ENCODE assay signal across 28 cellular contexts in the genomic region with DNA sequence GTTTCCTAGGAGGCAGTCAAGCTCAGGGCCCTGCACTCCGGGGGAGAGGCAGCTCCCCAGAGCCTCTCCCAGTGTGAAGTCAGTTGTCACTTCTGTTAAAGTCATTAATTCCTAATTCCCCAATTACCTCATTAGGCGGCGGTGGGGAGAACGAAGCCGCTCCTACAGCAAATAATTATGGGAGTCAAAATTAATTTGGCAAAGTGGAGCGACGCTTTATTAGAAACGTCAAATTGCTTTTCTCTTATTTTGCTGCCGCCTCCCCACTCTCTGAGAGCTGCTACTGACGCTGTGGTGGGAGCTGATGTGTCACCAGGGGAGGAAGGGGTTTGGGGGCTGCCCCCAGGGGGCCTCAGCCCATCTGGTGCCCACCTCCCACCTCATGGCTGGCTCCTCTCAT. TPM values are rescaled to one million over a fixed set of nuclear protein-coding genes. Genes with fewer than 3 reads are reported as not detected.
"Had no signal": no experiment of that assay in that cellular context is flagged by ENCODE, and none has a peak within 500 bp of the region (broad histone marks: within the 10 kb centered on the region; RNA-seq: fewer than 3 reads in every experiment).

No MANE protein-coding gene starts in this region.

- H3K27me3 ChIP-seq: colonic mucosa had no signal

- H3K9me3 Mint-ChIP-seq: dendritic cell treated with granulocyte-macrophage colony-stimulating factor and Interleukin-4, amounts not matched to agents 40 ng/mL and 50 ng/mL, for 4 days; mesothelial cell of epicardium; naive B cell had no signal

- ATAC-seq: gastrocnemius medialis, heart right ventricle, left cardiac atrium, left lung, left ventricle myocardium superior, lower lobe of right lung, mucosa of descending colon had no signal

- H3K27ac Mint-ChIP-seq: dendritic cell treated with granulocyte-macrophage colony-stimulating factor and Interleukin-4, amounts not matched to agents 40 ng/mL and 50 ng/mL, for 4 days; mesothelial cell of epicardium had no signal

- H3K4me3 ChIP-seq: colonic mucosa, esophagus squamous epithelium, gastrocnemius medialis, heart right ventricle, left lung, lower lobe of right lung, mucosa of descending colon had no signal

- H3K36me3 ChIP-seq: colonic mucosa, esophagus squamous epithelium, gastrocnemius medialis, heart right ventricle, left lung, lower lobe of right lung had no signal

- H3K9me3 ChIP-seq: colonic mucosa, esophagus squamous epithelium, gastrocnemius medialis, heart right ventricle, left lung, lower lobe of right lung, mucosa of descending colon had no signal

- H3K36me3 Mint-ChIP-seq: mesothelial cell of epicardium, naive B cell had no signal

- H3K4me1 ChIP-seq: gastrocnemius medialis, left lung, lower lobe of right lung had no signal

- H3K4me3 Mint-ChIP-seq: dendritic cell treated with granulocyte-macrophage colony-stimulating factor and Interleukin-4, amounts not matched to agents 40 ng/mL and 50 ng/mL, for 4 days; mesothelial cell of epicardium; naive B cell had no signal

- DNase-seq: colonic mucosa; cortex of kidney; effector CD4-positive, alpha-beta T cell; effector memory CD4-positive, alpha-beta T cell; esophagus squamous epithelium; foreskin fibroblast; foreskin melanocyte; gastrocnemius medialis; glutamatergic neuron; heart right ventricle; hippocampal formation; left cardiac atrium; left lung; left ventricle myocardium superior; lower lobe of right lung; mesenchymal stem cell; mucosa of descending colon; naive B cell had no signal

- H3K27ac ChIP-seq: colonic mucosa, esophagus squamous epithelium, gastrocnemius medialis, heart right ventricle, left lung, lower lobe of right lung had no signal

RNA-seq across cellular contexts. Expression of gene SLC22A12, which starts 41.6 kb away (rescaled TPM):
- total RNA-seq: colonic mucosa, dermis microvascular lymphatic vessel endothelial cell, endothelial cell of umbilical vein, epithelial cell of proximal tubule, esophagus squamous epithelium, gastrocnemius medialis, glomerular endothelial cell, heart right ventricle, kidney epithelial cell, left cardiac atrium, left lung, left ventricle myocardium superior, lower leg skin, lower lobe of right lung, lung microvascular endothelial cell, mesothelial cell of epicardium, mucosa of descending colon, myocyte had no signal
